Comparison of ENCODE assay signal across 8 cellular contexts in the genomic region with DNA sequence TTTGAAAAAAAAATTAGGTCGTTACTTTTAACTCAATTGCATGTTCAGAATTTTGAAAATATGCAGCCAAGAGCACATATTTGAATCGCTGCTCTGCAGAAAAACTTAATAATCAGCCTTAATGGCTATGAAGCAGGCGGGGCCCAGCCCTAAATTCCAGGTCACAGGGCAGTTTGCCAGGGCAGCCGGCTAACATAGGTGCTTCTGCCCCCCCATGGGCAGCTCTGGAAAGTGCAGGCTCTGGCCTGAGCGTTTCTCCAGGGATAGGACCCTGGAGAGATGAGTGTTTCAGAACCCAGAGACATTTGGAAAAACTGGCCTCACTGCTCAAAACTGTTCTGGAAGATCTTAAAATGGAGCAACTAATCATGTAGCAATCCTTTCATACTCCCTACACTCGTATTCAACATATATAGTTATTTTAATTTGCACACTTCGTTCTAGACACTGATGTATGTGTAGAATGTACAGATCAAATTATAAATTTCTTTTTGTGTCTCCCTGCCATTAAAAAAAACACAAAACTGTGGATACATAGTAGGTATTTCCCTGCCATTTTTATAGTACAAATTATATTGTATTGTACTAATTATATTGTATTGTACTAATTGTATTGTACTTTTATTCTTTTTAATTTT. TPM values are rescaled to one million over a fixed set of nuclear protein-coding genes. Genes with fewer than 3 reads are reported as not detected.
DNase-seq lines count a peak whose midpoint lies in the region; ATAC-seq lines count a peak whose summit lies in the region.

No MANE protein-coding gene starts in this region.

- no peaks in the 10 kb centered on the region for H3K9me3 ChIP-seq in right cardiac atrium (ENCODE audit: control insufficient read depth, low read length)

- no peaks in the 10 kb centered on the region for H3K27me3 ChIP-seq in right cardiac atrium (ENCODE audit: control insufficient read depth, insufficient read depth)

- peaks cover 2% of the 10 kb centered on the region for H3K27me3 Mint-ChIP-seq in T-helper 2 cell treated with Interferon-gamma antibody and Interleukin-4, amounts not matched to agents 5 μg/mL and 100 μg/mL, for 36 hours (ENCODE audit: low read depth)

- intact Hi-C loops in right cardiac atrium (cut with DNase I), result loop anchor here (2.0 to 5.0 kb wide), 2 partner anchors 95 to 98 kb away; no protein-coding TSS in a partner anchor
- intact Hi-C loops in sciatic nerve (cut with DNase I), result loop anchor here (5.0 kb wide), 1 partner anchor 98 kb away; no protein-coding TSS in a partner anchor

- no peak overlapping the region for H3K27ac ChIP-seq in right cardiac atrium (ENCODE audit: low read length)

- WGBS in right cardiac atrium, result 12% methylated on average over 7 of the region's 7 CpGs

- H3K27ac Mint-ChIP-seq in T-helper 2 cell treated with Interferon-gamma antibody and Interleukin-4, amounts not matched to agents 5 μg/mL and 100 μg/mL, for 36 hours, result peak overlapping the region; percentile 28

- DNase-seq in CD1c-positive myeloid dendritic cell (ENCODE audit: extremely low spot score) (peak; percentile 89), NCI-H1694 treated with DMSO at 0.1 percent for 48 hours (lab: John Stamatoyannopoulos, UW) (peak; percentile 96), amniotic stem cell (lab: John Stamatoyannopoulos, UW) (peak; percentile 63), right cardiac atrium (peak; percentile 94 to 98 (median 95)), sciatic nerve (ENCODE audit: low spot score) (peak; percentile 96)
- peak; percentile 60 for DNase-seq in T-helper 2 cell treated with Interferon-gamma antibody and Interleukin-4, amounts not matched to agents 5 μg/mL and 100 μg/mL, for 36 hours (ENCODE audit: low spot score)

- H3K4me1 Mint-ChIP-seq in T-helper 2 cell treated with Interferon-gamma antibody and Interleukin-4, amounts not matched to agents 5 μg/mL and 100 μg/mL, for 36 hours (ENCODE audit: low read depth), result peaks cover 15% of the 10 kb centered on the region

- no peaks in the 10 kb centered on the region for H3K9me3 Mint-ChIP-seq in T-helper 2 cell treated with Interferon-gamma antibody and Interleukin-4, amounts not matched to agents 5 μg/mL and 100 μg/mL, for 36 hours

- H3K4me3 ChIP-seq in right cardiac atrium (ENCODE audit: low read length), result no peak overlapping the region

- ATAC-seq in GM21619 (IDR thresholded peaks at IDR 0.05; ENCODE audit: unreplicated experiment) (peak; percentile 51), right cardiac atrium (peak; percentile 92 to 94), sciatic nerve (peak; percentile 95), HG02938 (IDR thresholded peaks at IDR 0.05; ENCODE audit: unreplicated experiment) (no peak)

- H3K4me1 ChIP-seq in right cardiac atrium (ENCODE audit: control insufficient read depth, insufficient read depth, low read length), result no peaks in the 10 kb centered on the region

- H3K4me3 Mint-ChIP-seq in T-helper 2 cell treated with Interferon-gamma antibody and Interleukin-4, amounts not matched to agents 5 μg/mL and 100 μg/mL, for 36 hours, result no peak overlapping the region

- H3K36me3 Mint-ChIP-seq in T-helper 2 cell treated with Interferon-gamma antibody and Interleukin-4, amounts not matched to agents 5 μg/mL and 100 μg/mL, for 36 hours (ENCODE audit: low read depth), result no peaks in the 10 kb centered on the region

RNA-seq across cellular contexts. Expression of a gene that starts 26.0 kb away (rescaled TPM):
- total RNA-seq in right cardiac atrium, result 10 to 100 TPM; 31.3 to 38.3 (median 32.1) TPM
- 33.3 TPM for polyA plus RNA-seq in right cardiac atrium
- total RNA-seq in sciatic nerve, result 17.1 TPM
